In the genomic region with DNA sequence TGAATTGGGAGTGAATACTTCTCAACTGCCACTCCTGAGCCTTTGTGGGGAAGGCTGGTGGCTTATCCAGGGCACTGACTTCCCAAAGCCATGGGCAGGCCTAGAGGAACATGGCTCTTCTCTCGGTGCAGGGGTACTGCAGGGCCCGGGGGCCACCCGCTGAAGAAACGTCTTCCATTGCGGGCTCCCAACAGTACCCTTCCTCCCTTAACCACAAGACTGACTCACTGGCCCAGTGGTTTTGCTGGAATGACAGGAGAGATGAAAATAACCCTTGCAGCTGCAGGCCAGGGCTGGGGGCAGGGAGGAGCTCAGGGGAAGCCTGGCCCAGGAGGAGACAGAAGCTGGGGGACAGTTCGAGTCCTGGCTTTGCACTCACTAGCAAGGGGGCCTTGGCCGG, we compare ENCODE assay signal across 8 cellular contexts. TPM values are rescaled to one million over a fixed set of nuclear protein-coding genes. Genes with fewer than 3 reads are reported as not detected.
DNase-seq lines count a peak whose midpoint lies in the region; TF ChIP-seq lines count a peak whose summit lies in the region.

No MANE protein-coding gene starts in this region.

- H3K79me2 ChIP-seq in smooth muscle cell (ENCODE audit: low read depth) (peaks cover 6% of the 10 kb centered on the region), Karpas-422 (ENCODE audit: low read length) (no peaks in the 10 kb centered on the region)

- H3K4me1 ChIP-seq in smooth muscle cell (ENCODE audit: low read depth) (peaks cover 7% of the 10 kb centered on the region), Karpas-422 (ENCODE audit: low read length) (no peaks in the 10 kb centered on the region)

- H3K9ac ChIP-seq in smooth muscle cell (ENCODE audit: low read depth) = peak overlapping the region; percentile 63
- H3K9ac ChIP-seq in Karpas-422 (ENCODE audit: low read length) = no peak overlapping the region

- H3F3A ChIP-seq in smooth muscle cell (ENCODE audit: low read depth) = peaks cover 22% of the 10 kb centered on the region

- H3K9me3 ChIP-seq in smooth muscle cell (replicated peaks; ENCODE audit: low read depth) = no peaks in the 10 kb centered on the region
- H3K9me3 ChIP-seq in Karpas-422 (ENCODE audit: low read length) = no peaks in the 10 kb centered on the region

- no peaks in the 10 kb centered on the region for H3K36me3 ChIP-seq in smooth muscle cell (ENCODE audit: low read depth)
- H3K36me3 ChIP-seq in Karpas-422 (ENCODE audit: insufficient read depth, low read length) = no peaks in the 10 kb centered on the region

- no peak for TF ChIP-seq CTCF in smooth muscle cell (IDR thresholded peaks at IDR 0.05; ENCODE audit: borderline replicate concordance, insufficient read depth, poor library complexity, severe bottlenecking)

- DNase-seq in HCEC 1CT (peak; percentile 97), SIG-M5 treated with dmso at 0.1 percent for 504 hours (lab: John Stamatoyannopoulos, UW; ENCODE audit: unreplicated experiment) (peak; percentile 97), epidermal melanocyte (ENCODE audit: insufficient read length, low spot score) (peak; percentile 69), smooth muscle cell (lab: John Stamatoyannopoulos, UW; ENCODE audit: unreplicated experiment) (peak; percentile 46), NCI-H2107 treated with DMSO at 0.1 percent for 48 hours (lab: John Stamatoyannopoulos, UW; ENCODE audit: unreplicated experiment) (no peak), DMS53 (lab: John Stamatoyannopoulos, UW) (no peak), Karpas-422 (no peak)
- no peak for DNase-seq in stimulated activated CD4-positive, alpha-beta T cell treated with anti-CD3 and anti-CD28 coated beads, Interleukin-2, amount 100 ng/mL, for 48 hours

- no peak overlapping the region for H3K4me3 ChIP-seq in smooth muscle cell
- no peak overlapping the region for H3K4me3 ChIP-seq in Karpas-422 (ENCODE audit: low read length)

- H4K20me1 ChIP-seq in smooth muscle cell (ENCODE audit: low read depth) (no peaks in the 10 kb centered on the region), Karpas-422 (ENCODE audit: insufficient read depth, low read depth, low read length) (no peaks in the 10 kb centered on the region)

- H3K4me2 ChIP-seq in smooth muscle cell (peak overlapping the region; percentile 79), Karpas-422 (ENCODE audit: low read depth, low read length, poor library complexity, severe bottlenecking) (no peak overlapping the region)

- peak overlapping the region; percentile 94 for H3K27ac ChIP-seq in smooth muscle cell (ENCODE audit: low read depth)
- no peak overlapping the region for H3K27ac ChIP-seq in Karpas-422 (ENCODE audit: low read length)

- H3K27me3 ChIP-seq in smooth muscle cell (ENCODE audit: low read depth) (no peaks in the 10 kb centered on the region), Karpas-422 (ENCODE audit: low read length) (no peaks in the 10 kb centered on the region)

- no peaks in the 10 kb centered on the region for H3K9me2 ChIP-seq in Karpas-422 (replicated peaks; ENCODE audit: insufficient read depth, low read length)

- no peak overlapping the region for H2AFZ ChIP-seq in smooth muscle cell (ENCODE audit: low read depth)
- H2AFZ ChIP-seq in Karpas-422 (ENCODE audit: low read length) = no peak overlapping the region

- 7% methylated on average over 7 of the region's 7 CpGs for WGBS in smooth muscle cell (ENCODE audit: low lambda C conversion rate)

RNA-seq across cellular contexts. Expression of a gene that starts 13.5 kb away (rescaled TPM):
- 15.1 and 17.0 TPM in 2 replicates for total RNA-seq in smooth muscle cell
- polyA plus RNA-seq in smooth muscle cell = 86.9 and 97.0 TPM in 2 replicates
- total RNA-seq in Karpas-422 (2014; rRNA removed; shearing (Covaris generic); ENCODE audit: low replicate concordance) = 26.7 and 45.4 TPM in 2 replicates

RNA-seq across cellular contexts. Expression of a gene that starts 38.9 kb away (rescaled TPM):
- total RNA-seq in smooth muscle cell = 2.8 and 3.1 TPM in 2 replicates
- polyA plus RNA-seq in smooth muscle cell = 4.2 and 5.2 TPM in 2 replicates
- total RNA-seq in Karpas-422 (2014; rRNA removed; shearing (Covaris generic); ENCODE audit: low replicate concordance) = 4.8 and 9.9 TPM in 2 replicates

Comparison
In these comparisons a context has a peak if more than half of its experiments do, and no peak if none do; other contexts are left out.
1. DNase-seq: peak in HCEC 1CT (single experiment), SIG-M5 treated with dmso at 0.1 percent for 504 hours (single experiment), epidermal melanocyte (single experiment) and smooth muscle cell (single experiment); none in NCI-H2107 treated with DMSO at 0.1 percent for 48 hours (single experiment), DMS53 (single experiment), Karpas-422 (single experiment) and stimulated activated CD4-positive, alpha-beta T cell treated with anti-CD3 and anti-CD28 coated beads, Interleukin-2, amount 100 ng/mL, for 48 hours (0 of 2).